Comparison of ENCODE assay signal across 28 cellular contexts in the genomic region with DNA sequence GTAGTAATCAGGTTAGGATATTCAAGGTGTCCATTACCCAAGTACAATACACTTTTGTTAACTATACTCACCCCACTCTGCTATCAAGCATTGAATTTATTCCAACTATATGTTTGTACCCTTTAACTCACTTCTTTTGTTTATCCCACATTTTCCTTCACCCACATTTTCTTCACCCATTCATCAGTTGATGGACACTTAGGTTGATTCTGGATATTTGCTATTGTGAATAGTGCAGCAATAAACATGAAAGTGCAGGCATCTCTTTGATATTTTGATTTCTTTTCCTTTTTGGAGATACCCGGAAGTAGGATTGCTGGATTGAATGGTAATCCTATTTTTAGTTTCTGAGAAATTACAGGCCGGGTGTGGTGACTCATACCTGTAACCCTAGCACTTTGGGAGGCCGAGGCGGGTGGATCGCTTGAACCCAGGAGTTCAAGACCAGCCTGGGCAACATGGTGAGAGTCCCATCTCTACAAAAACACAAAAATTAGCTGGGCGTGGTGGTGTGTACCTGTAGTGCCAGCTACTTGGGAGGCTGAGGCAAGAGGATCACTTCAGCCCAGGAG. TPM values are rescaled to one million over a fixed set of nuclear protein-coding genes. Genes with fewer than 3 reads are reported as not detected.
"Had no signal": no experiment of that assay in that cellular context is flagged by ENCODE, and none has a peak within 500 bp of the region (broad histone marks: within the 10 kb centered on the region; RNA-seq: fewer than 3 reads in every experiment).

No MANE protein-coding gene starts in this region.

- H3K27ac Mint-ChIP-seq: activated B cell treated with CpG ODN at 0.5 μM for 24 hours; activated CD4-positive, alpha-beta T cell treated with anti-CD3 and anti-CD28 coated beads for 36 hours; activated CD8-positive, alpha-beta memory T cell treated with anti-CD3 and anti-CD28 coated beads, Interleukin-2, amount 10 ng/mL, durations not matched to agents 7 days and 5 days; activated naive CD4-positive, alpha-beta T cell treated with anti-CD3 and anti-CD28 coated beads for 36 hours; activated naive CD8-positive, alpha-beta T cell treated with anti-CD3 and anti-CD28 coated beads, Interleukin-2, amount 10 ng/mL, durations not matched to agents 7 days and 5 days; naive B cell; stimulated activated naive B cell treated with anti-CD40 and anti-IgM and Interleukin-4, amounts not matched to agents 10 μg/mL and 1 μg/mL and 100 μg/mL, for 72 hours; T-helper 1 cell treated with Interleukin-12 subunit alpha and Interleukin-12 subunit beta and Interleukin-4 antibody, amounts not matched to agents 30 μg/mL and 1 μg/mL, for 36 hours had no signal

- H3K4me2 ChIP-seq: smooth muscle cell had no signal

- H3K4me3 Mint-ChIP-seq: activated B cell treated with CpG ODN at 0.5 μM for 24 hours; activated CD4-positive, alpha-beta T cell treated with anti-CD3 and anti-CD28 coated beads for 36 hours; activated CD8-positive, alpha-beta memory T cell treated with anti-CD3 and anti-CD28 coated beads, Interleukin-2, amount 10 ng/mL, durations not matched to agents 7 days and 5 days; activated naive CD4-positive, alpha-beta T cell treated with anti-CD3 and anti-CD28 coated beads for 36 hours; activated naive CD8-positive, alpha-beta T cell treated with anti-CD3 and anti-CD28 coated beads, Interleukin-2, amount 10 ng/mL, durations not matched to agents 7 days and 5 days; naive B cell; stimulated activated naive B cell treated with anti-CD40 and anti-IgM and Interleukin-4, amounts not matched to agents 10 μg/mL and 1 μg/mL and 100 μg/mL, for 72 hours; T-helper 1 cell treated with Interleukin-12 subunit alpha and Interleukin-12 subunit beta and Interleukin-4 antibody, amounts not matched to agents 30 μg/mL and 1 μg/mL, for 36 hours had no signal

- H3K4me1 ChIP-seq: heart right ventricle, transverse colon had no signal

- DNase-seq: activated B cell treated with CpG ODN at 0.5 μM for 24 hours; activated CD4-positive, alpha-beta T cell treated with anti-CD3 and anti-CD28 coated beads for 36 hours; activated CD4-positive, alpha-beta T cell treated with anti-CD3 and anti-CD28 coated beads, Interleukin-2, amount 50 U/mL, for 4 hours; activated CD8-positive, alpha-beta memory T cell treated with anti-CD3 and anti-CD28 coated beads, Interleukin-2, amount 10 ng/mL, durations not matched to agents 7 days and 5 days; activated naive CD4-positive, alpha-beta T cell treated with anti-CD3 and anti-CD28 coated beads for 36 hours; activated naive CD8-positive, alpha-beta T cell treated with anti-CD3 and anti-CD28 coated beads, Interleukin-2, amount 10 ng/mL, durations not matched to agents 7 days and 5 days; activated T-cell treated with anti-CD3 and anti-CD28 coated beads for 4 hours; amniotic stem cell; cortex of kidney; effector CD4-positive, alpha-beta T cell; heart right ventricle; islet precursor cell; left colon; mesendoderm; naive B cell; nucleus accumbens; stimulated activated CD4-positive, alpha-beta T cell treated with anti-CD3 and anti-CD28 coated beads, Interleukin-2, amount 100 ng/mL, for 48 hours; stimulated activated CD8-positive, alpha-beta memory T cell treated with anti-CD3 and anti-CD28 coated beads, Interleukin-4, amount 100 ng/mL, for 48 hours; stimulated activated naive B cell treated with anti-CD40 and anti-IgM and Interleukin-4, amounts not matched to agents 10 μg/mL and 1 μg/mL and 100 μg/mL, for 72 hours; T1000; transverse colon had no signal

- H3K4me3 ChIP-seq: cardiac muscle cell, heart right ventricle, smooth muscle cell, transverse colon had no signal

- H3K27me3 ChIP-seq: cardiac muscle cell, heart right ventricle, transverse colon had no signal

- ATAC-seq: activated CD8-positive, alpha-beta memory T cell treated with anti-CD3 and anti-CD28 coated beads, Interleukin-2, amount 10 ng/mL, durations not matched to agents 7 days and 5 days; heart right ventricle; left colon; sciatic nerve; stimulated activated naive B cell treated with anti-CD40 and anti-IgM and Interleukin-4, amounts not matched to agents 10 μg/mL and 1 μg/mL and 100 μg/mL, for 72 hours had no signal

- H3K36me3 Mint-ChIP-seq: activated naive CD8-positive, alpha-beta T cell treated with anti-CD3 and anti-CD28 coated beads, Interleukin-2, amount 10 ng/mL, durations not matched to agents 7 days and 5 days had no signal

- H3K4me1 Mint-ChIP-seq: activated B cell treated with CpG ODN at 0.5 μM for 24 hours; activated naive CD8-positive, alpha-beta T cell treated with anti-CD3 and anti-CD28 coated beads, Interleukin-2, amount 10 ng/mL, durations not matched to agents 7 days and 5 days; stimulated activated naive B cell treated with anti-CD40 and anti-IgM and Interleukin-4, amounts not matched to agents 10 μg/mL and 1 μg/mL and 100 μg/mL, for 72 hours had no signal

- H3K27me3 Mint-ChIP-seq: activated B cell treated with CpG ODN at 0.5 μM for 24 hours; activated CD4-positive, alpha-beta T cell treated with anti-CD3 and anti-CD28 coated beads for 36 hours; activated CD8-positive, alpha-beta memory T cell treated with anti-CD3 and anti-CD28 coated beads, Interleukin-2, amount 10 ng/mL, durations not matched to agents 7 days and 5 days; activated naive CD8-positive, alpha-beta T cell treated with anti-CD3 and anti-CD28 coated beads, Interleukin-2, amount 10 ng/mL, durations not matched to agents 7 days and 5 days; naive B cell; stimulated activated naive B cell treated with anti-CD40 and anti-IgM and Interleukin-4, amounts not matched to agents 10 μg/mL and 1 μg/mL and 100 μg/mL, for 72 hours had no signal

- H3K27ac ChIP-seq: cardiac muscle cell, heart right ventricle, transverse colon had no signal

- H3K36me3 ChIP-seq: cardiac muscle cell, transverse colon had no signal

- H3K9me3 ChIP-seq: heart right ventricle, transverse colon had no signal

- FAIRE-seq: endometrium, urothelium cell line had no signal

- H3K9me3 Mint-ChIP-seq: activated B cell treated with CpG ODN at 0.5 μM for 24 hours; activated naive CD4-positive, alpha-beta T cell treated with anti-CD3 and anti-CD28 coated beads for 36 hours; activated naive CD8-positive, alpha-beta T cell treated with anti-CD3 and anti-CD28 coated beads, Interleukin-2, amount 10 ng/mL, durations not matched to agents 7 days and 5 days; stimulated activated naive B cell treated with anti-CD40 and anti-IgM and Interleukin-4, amounts not matched to agents 10 μg/mL and 1 μg/mL and 100 μg/mL, for 72 hours; T-helper 1 cell treated with Interleukin-12 subunit alpha and Interleukin-12 subunit beta and Interleukin-4 antibody, amounts not matched to agents 30 μg/mL and 1 μg/mL, for 36 hours had no signal

RNA-seq across cellular contexts. Expression of a gene that starts 10.2 kb away (rescaled TPM):
- total RNA-seq: activated naive CD4-positive, alpha-beta T cell treated with anti-CD3 and anti-CD28 coated beads for 36 hours; epithelial cell of proximal tubule; smooth muscle cell had no signal
